Comparison of ENCODE assay signal across 1 cellular context in genomic region chr10:3764626-3765375, GRCh38.
A peak's percentile ranks its signal among the peaks of the same experiment; 100 is the strongest.
TF ChIP-seq lines count a peak whose summit lies in the region.

No MANE protein-coding gene starts in this region.

TF ChIP-seq in GM12878, 131 proteins besides CTCF, POLR2A, EP300 and RAD21 (continued from another document):
- TF ChIP-seq CUX1 (IDR thresholded peaks at IDR 0.05; ENCODE audit: insufficient replicate concordance, low read depth, low read length) (no peak), CBX5 (IDR thresholded peaks at IDR 0.05; ENCODE audit: low read depth) (no peak), ZNF274 (IDR thresholded peaks at IDR 0.05; ENCODE audit: insufficient read depth, insufficient read length) (no peak), E4F1 (IDR thresholded peaks at IDR 0.05; ENCODE audit: borderline replicate concordance, partially characterized antibody) (no peak), STAT3 (IDR thresholded peaks at IDR 0.05; ENCODE audit: low read depth, low read length) (no peak), RUNX3 (IDR thresholded peaks at IDR 0.05; ENCODE audit: low read length) (peak; percentile 81), IKZF2 (IDR thresholded peaks at IDR 0.05) (no peak), TCF12 (IDR thresholded peaks at IDR 0.05; ENCODE audit: low read depth, low read length) (no peak), YY1 (IDR thresholded peaks at IDR 0.05; ENCODE audit: low read depth, low read length) (no peak), NFXL1 (IDR thresholded peaks at IDR 0.05; ENCODE audit: borderline replicate concordance) (no peak), GATAD2B (conservative IDR thresholded peaks at IDR 0.05; ENCODE audit: low read depth) (no peak), CEBPB (IDR thresholded peaks at IDR 0.05; ENCODE audit: borderline replicate concordance in 1 of 2, low read depth in 2 of 2, low read length in 2 of 2) (no peak), USF1 (IDR thresholded peaks at IDR 0.05; ENCODE audit: borderline replicate concordance, extremely low read length, insufficient read depth, low read depth, low read length) (no peak), ATF3 (IDR thresholded peaks at IDR 0.05; ENCODE audit: borderline replicate concordance, extremely low read depth, low read depth, low read length) (no peak), BHLHE40 (IDR thresholded peaks at IDR 0.05; ENCODE audit: borderline replicate concordance in 1 of 2, low read depth in 2 of 2, low read length in 1 of 2) (no peak), REST (IDR thresholded peaks at IDR 0.05; ENCODE audit: low read depth, low read length) (no peak), HCFC1 (IDR thresholded peaks at IDR 0.05; ENCODE audit: low read length) (no peak), PML (IDR thresholded peaks at IDR 0.05; ENCODE audit: low read length) (no peak), ELK1 (IDR thresholded peaks at IDR 0.05; ENCODE audit: low read depth, low read length) (no peak), SPI1 (IDR thresholded peaks at IDR 0.05; ENCODE audit: borderline replicate concordance, insufficient read depth, low read depth, low read length) (no peak), EED (IDR thresholded peaks at IDR 0.05; ENCODE audit: low read depth) (peak; percentile 45; the same call in 1 of the 2 replicates), TAF1 (IDR thresholded peaks at IDR 0.05; ENCODE audit: borderline replicate concordance, low read depth, low read length) (peak; percentile 21; the same call in 1 of the 2 replicates)
TF ChIP-seq in GM12878: peak in this region for 4.
